ENCODE assay signal across 10 cellular contexts in genomic region chr5:65394078-65394477, GRCh38.
DNase-seq lines count a peak whose midpoint lies in the region; ATAC-seq and TF ChIP-seq lines count a peak whose summit lies in the region.
"Had no signal": no experiment of that assay in that cellular context is flagged by ENCODE, and none has a peak within 500 bp of the region (broad histone marks: within the 10 kb centered on the region; RNA-seq: fewer than 3 reads in every experiment).

No MANE protein-coding gene starts in this region.

- no peak for ATAC-seq in GM18498 (IDR thresholded peaks at IDR 0.05; ENCODE audit: unreplicated experiment)
- ATAC-seq in GM18867 (IDR thresholded peaks at IDR 0.05; ENCODE audit: unreplicated experiment): no peak

- no peaks in the 10 kb centered on the region for H3K36me3 Mint-ChIP-seq in glutamatergic neuron (ENCODE audit: unreplicated experiment)

- no peak overlapping the region for H3K27ac Mint-ChIP-seq in glutamatergic neuron (ENCODE audit: unreplicated experiment)
- H3K27ac Mint-ChIP-seq: dendritic cell treated with granulocyte-macrophage colony-stimulating factor and Interleukin-4, amounts not matched to agents 40 ng/mL and 50 ng/mL, for 4 days had no signal

- H3K27me3 Mint-ChIP-seq in glutamatergic neuron (ENCODE audit: unreplicated experiment): peaks cover 2% of the 10 kb centered on the region
- H3K27me3 Mint-ChIP-seq: dendritic cell treated with granulocyte-macrophage colony-stimulating factor and Interleukin-4, amounts not matched to agents 40 ng/mL and 50 ng/mL, for 4 days had no signal

- no peak overlapping the region for H3K4me3 Mint-ChIP-seq in glutamatergic neuron (ENCODE audit: unreplicated experiment)
- H3K4me3 Mint-ChIP-seq: dendritic cell treated with granulocyte-macrophage colony-stimulating factor and Interleukin-4, amounts not matched to agents 40 ng/mL and 50 ng/mL, for 4 days had no signal

- peak; percentile 96 for DNase-seq in EH (ENCODE audit: low read depth)
- DNase-seq in RPMI7951 (ENCODE audit: low read depth): peak; percentile 90
- DNase-seq in glutamatergic neuron: peak; percentile 21
- DNase-seq in pons (ENCODE audit: low spot score): peak; percentile 29
- no peak for DNase-seq in inferior parietal cortex (ENCODE audit: extremely low spot score)
- DNase-seq in stimulated activated CD4-positive, alpha-beta T cell treated with anti-CD3 and anti-CD28 coated beads, Interleukin-12 subunit alpha, Interleukin-12 subunit beta, amount 100 ng/mL, for 4 hours: no peak
- DNase-seq: DND-41 had no signal

- peaks cover 2% of the 10 kb centered on the region for H3K9me3 Mint-ChIP-seq in glutamatergic neuron (ENCODE audit: unreplicated experiment)
- H3K9me3 Mint-ChIP-seq: dendritic cell treated with granulocyte-macrophage colony-stimulating factor and Interleukin-4, amounts not matched to agents 40 ng/mL and 50 ng/mL, for 4 days had no signal

- peaks cover 2% of the 10 kb centered on the region for H3K4me1 Mint-ChIP-seq in glutamatergic neuron (ENCODE audit: low read depth, unreplicated experiment)

- TF ChIP-seq CTCF in glutamatergic neuron (IDR thresholded peaks at IDR 0.05; ENCODE audit: partially characterized antibody, unreplicated experiment): no peak

Comparison
In these comparisons a context has a peak if more than half of its experiments do, and no peak if none do; other contexts are left out.
1. DNase-seq: peak in EH (single experiment), RPMI7951 (single experiment), glutamatergic neuron (single experiment) and pons (single experiment); none in inferior parietal cortex (single experiment) and stimulated activated CD4-positive, alpha-beta T cell treated with anti-CD3 and anti-CD28 coated beads, Interleukin-12 subunit alpha, Interleukin-12 subunit beta, amount 100 ng/mL, for 4 hours (single experiment).